In genomic region chr3:128270559-128271492, GRCh38 we compare ENCODE assay signal across 24 cellular contexts.
DNase-seq lines count a peak whose midpoint lies in the region; ATAC-seq and TF ChIP-seq lines count a peak whose summit lies in the region.
"Had no signal": no experiment of that assay in that cellular context is flagged by ENCODE, and none has a peak within 500 bp of the region (broad histone marks: within the 10 kb centered on the region; RNA-seq: fewer than 3 reads in every experiment).

No MANE protein-coding gene starts in this region.

- no peak for TF ChIP-seq CTCF in SK-N-SH (IDR thresholded peaks at IDR 0.05)
- no peak for TF ChIP-seq CTCF in coronary artery (IDR thresholded peaks at IDR 0.05)
- TF ChIP-seq CTCF in mesothelial cell of epicardium (IDR thresholded peaks at IDR 0.05; ENCODE audit: unreplicated experiment): no peak

- H2AFZ ChIP-seq in SK-N-SH (ENCODE audit: low read depth): no peak overlapping the region

- no peaks in the 10 kb centered on the region for H3K9me3 ChIP-seq in SK-N-SH
- H3K9me3 ChIP-seq: left ventricle myocardium inferior, mucosa of descending colon, prostate gland, upper lobe of left lung had no signal

- POLR2A ChIA-PET in SK-N-SH (lab: Yijun Ruan, JAX): interaction anchor here (2.5 kb wide), 1 partner anchor 139 kb away, joined by 9 read pairs; no protein-coding TSS in a partner anchor

- H3K27me3 ChIP-seq in SK-N-SH (ENCODE audit: insufficient read depth): no peaks in the 10 kb centered on the region
- H3K27me3 ChIP-seq: upper lobe of left lung had no signal

- H3K4me3 ChIP-seq in SK-N-SH (ENCODE audit: low read depth in 2 of 2, low read length in 1 of 2): no peak overlapping the region
- H3K4me3 ChIP-seq in coronary artery: no peak overlapping the region
- H3K4me3 ChIP-seq: left ventricle myocardium inferior, mucosa of descending colon, prostate gland, upper lobe of left lung had no signal

- DNase-seq in SK-N-SH (peak; percentile 51), NCI-H2171 treated with DMSO at 0.1 percent for 48 hours (lab: John Stamatoyannopoulos, UW) (peak; percentile 70), coronary artery (ENCODE audit: low spot score) (peak; percentile 31), mesothelial cell of epicardium (ENCODE audit: low spot score in 2 of 2, unreplicated experiment in 2 of 2) (no peak), DMS79 treated with DMSO at 0.1 percent for 48 hours (lab: John Stamatoyannopoulos, UW) (no peak), amniotic stem cell (lab: John Stamatoyannopoulos, UW) (no peak), dedifferentiated amniotic fluid mesenchymal stem cell (ENCODE audit: extremely low spot score) (no peak)
- DNase-seq: 8988T; activated CD4-positive, alpha-beta T cell treated with anti-CD3 and anti-CD28 coated beads, Interleukin-2, amount 50 U/mL, for 48 hours; activated CD4-positive, CD25-positive, alpha-beta regulatory T cell; activated naive CD4-positive, alpha-beta T cell treated with anti-CD3 and anti-CD28 coated beads, Interleukin-2, amount 50 U/mL, for 16 hours; activated T-cell treated with anti-CD3 and anti-CD28 coated beads, Interleukin-2, amount 50 U/mL, for 4 hours; AML-193; DMS79; HFFc6; left ventricle myocardium inferior; mucosa of descending colon; NCI-H1105; NCI-H524 treated with DMSO at 0.1 percent for 48 hours; stimulated activated CD8-positive, alpha-beta memory T cell treated with anti-CD3 and anti-CD28 coated beads, Interleukin-4, amount 100 ng/mL, for 48 hours had no signal

- peaks cover 0 to 3% of the 10 kb centered on the region in 2 experiments for H3K36me3 ChIP-seq in SK-N-SH (replicated peaks in 1 of 2; ENCODE audit: control insufficient read depth in 1 of 2, insufficient read depth in 2 of 2, low read length in 1 of 2)
- H3K36me3 ChIP-seq: prostate gland had no signal

- H3K4me3 Mint-ChIP-seq in mesothelial cell of epicardium: no peak overlapping the region
- H3K4me3 Mint-ChIP-seq: activated T-cell treated with anti-CD3 and anti-CD28 coated beads, Interleukin-2, amount 50 U/mL, for 4 hours; HFFc6; neural crest cell had no signal

- CTCF ChIA-PET in SK-N-SH (lab: Yijun Ruan, JAX): interaction anchor here (1.1 to 3.8 kb wide), 12 partner anchors 8 to 100 kb away, joined by 3 to 12 read pairs (median 4); no protein-coding TSS in a partner anchor

- peaks cover 26% of the 10 kb centered on the region for H3K4me1 Mint-ChIP-seq in mesothelial cell of epicardium

- TF ChIP-seq RAD21 in SK-N-SH (IDR thresholded peaks at IDR 0.05; ENCODE audit: low read length): no peak

- H3K27ac Mint-ChIP-seq in mesothelial cell of epicardium: peak overlapping the region; percentile 52
- H3K27ac Mint-ChIP-seq: HFFc6 had no signal

- H3K4me1 ChIP-seq in SK-N-SH (ENCODE audit: control insufficient read depth in 1 of 2, insufficient read depth in 2 of 2, low read depth in 1 of 2, low read length in 1 of 2): peaks cover 10 to 79% of the 10 kb centered on the region in 2 experiments; a peak in 3 of 4 replicates
- H3K4me1 ChIP-seq: prostate gland had no signal

- no peaks in the 10 kb centered on the region for H4K20me1 ChIP-seq in SK-N-SH (ENCODE audit: insufficient read depth)

- H3K79me2 ChIP-seq in SK-N-SH (ENCODE audit: insufficient read depth): no peaks in the 10 kb centered on the region

- H3K4me2 ChIP-seq in SK-N-SH: no peak overlapping the region

- H3K36me3 Mint-ChIP-seq in mesothelial cell of epicardium: peaks cover 2% of the 10 kb centered on the region

- no peak for ATAC-seq in SK-N-SH treated with all-trans-retinoic acid at 6 μM for 48 hours
- ATAC-seq: activated T-cell treated with anti-CD3 and anti-CD28 coated beads, Interleukin-2, amount 50 U/mL, for 4 hours; mucosa of descending colon had no signal

- H3F3A ChIP-seq in SK-N-SH (replicated peaks; ENCODE audit: insufficient read depth): no peaks in the 10 kb centered on the region

- no peak overlapping the region for H3K9ac ChIP-seq in SK-N-SH

- no peaks in the 10 kb centered on the region for H3K9me3 Mint-ChIP-seq in mesothelial cell of epicardium
- H3K9me3 Mint-ChIP-seq: activated T-cell treated with anti-CD3 and anti-CD28 coated beads, Interleukin-2, amount 50 U/mL, for 4 hours; HFFc6; neural crest cell had no signal

- H3K27ac ChIP-seq in SK-N-SH (ENCODE audit: low read depth in 2 of 2, low read length in 1 of 2) (peak overlapping the region in 1 of 2 experiments; percentile 86; a peak in 2 of 4 replicates), coronary artery (no peak overlapping the region)
- H3K27ac ChIP-seq: left ventricle myocardium inferior, prostate gland, upper lobe of left lung had no signal

- 0 out of 4 replicates have a peak, but pooled peaks of 1 of the 2 experiments have one; percentile 9 for TF ChIP-seq EP300 in SK-N-SH (IDR thresholded peaks at IDR 0.05; ENCODE audit: borderline replicate concordance in 1 of 2, low read depth in 1 of 2, low read length in 1 of 2)

- no peaks in the 10 kb centered on the region for H3K9me2 ChIP-seq in SK-N-SH

- no peaks in the 10 kb centered on the region for H3K27me3 Mint-ChIP-seq in mesothelial cell of epicardium (ENCODE audit: low read depth)

- WGBS in SK-N-SH (ENCODE audit: low lambda C conversion rate): 88% methylated on average over 7 of the region's 7 CpGs

TF ChIP-seq in SK-N-SH, 30 proteins besides CTCF, POLR2A, EP300 and RAD21:
- no peak for TF ChIP-seq RXRA (IDR thresholded peaks at IDR 0.05; ENCODE audit: borderline replicate concordance, low read depth)

TF ChIP-seq in SK-N-SH treated with all-trans-retinoic acid at 6 μM for 48 hours, 23 proteins besides CTCF, POLR2A, EP300 and RAD21:
- TF ChIP-seq ESRRG (CRISPR knock-in tag; IDR thresholded peaks at IDR 0.05): no peak
- TF ChIP-seq CSDC2 (CRISPR knock-in tag; IDR thresholded peaks at IDR 0.05): no peak
- TF ChIP-seq SNAI2 (CRISPR knock-in tag; IDR thresholded peaks at IDR 0.05): no peak
- no peak for TF ChIP-seq ZC3H10 (CRISPR knock-in tag; IDR thresholded peaks at IDR 0.05)
- TF ChIP-seq BACH2 (CRISPR knock-in tag; IDR thresholded peaks at IDR 0.05; ENCODE audit: borderline replicate concordance): no peak
- no peak for TF ChIP-seq ZFP3 (CRISPR knock-in tag; IDR thresholded peaks at IDR 0.05)
- TF ChIP-seq ZFP30 (CRISPR knock-in tag; IDR thresholded peaks at IDR 0.05): no peak
- TF ChIP-seq CREB5 (CRISPR knock-in tag; IDR thresholded peaks at IDR 0.05; ENCODE audit: low read depth): no peak
- no peak for TF ChIP-seq ZNF8 (CRISPR knock-in tag; IDR thresholded peaks at IDR 0.05)
- TF ChIP-seq RARB (CRISPR knock-in tag; IDR thresholded peaks at IDR 0.05): no peak
- TF ChIP-seq ZNF70 (CRISPR knock-in tag; IDR thresholded peaks at IDR 0.05): no peak
- no peak for TF ChIP-seq GLIS3 (CRISPR knock-in tag; IDR thresholded peaks at IDR 0.05)
- no peak for TF ChIP-seq TSHZ2 (CRISPR knock-in tag; IDR thresholded peaks at IDR 0.05)
- no peak for TF ChIP-seq ISL1 (CRISPR knock-in tag; IDR thresholded peaks at IDR 0.05)
- TF ChIP-seq TCF4 (CRISPR knock-in tag; IDR thresholded peaks at IDR 0.05; ENCODE audit: borderline replicate concordance): no peak
TF ChIP-seq in SK-N-SH treated with all-trans-retinoic acid at 6 μM for 48 hours: peak in this region for 0.

Comparison
In these comparisons a context has a peak if more than half of its experiments do, and no peak if none do; other contexts are left out.
1. DNase-seq: peak in SK-N-SH (single experiment), NCI-H2171 treated with DMSO at 0.1 percent for 48 hours (single experiment) and coronary artery (single experiment); none in mesothelial cell of epicardium (0 of 2), DMS79 treated with DMSO at 0.1 percent for 48 hours (single experiment), amniotic stem cell (single experiment) and dedifferentiated amniotic fluid mesenchymal stem cell (single experiment).